Comparison of ENCODE assay signal across 8 cellular contexts in genomic region chr11:86743223-86744118, GRCh38. TPM values are rescaled to one million over a fixed set of nuclear protein-coding genes. Genes with fewer than 3 reads are reported as not detected.
DNase-seq lines count a peak whose midpoint lies in the region; TF ChIP-seq lines count a peak whose summit lies in the region.

No MANE protein-coding gene starts in this region.

- peak overlapping the region; percentile 62 for H3K27ac Mint-ChIP-seq in activated T-helper 2 cell treated with anti-CD3 and anti-CD28 coated beads, Interferon-gamma antibody, Interleukin-2, Interleukin-4, amounts not matched to agents 10 μg/mL and 5 μg/mL and 100 μg/mL, durations not matched to agents 14 hours and 24 hours and 36 hours

- peaks cover 0 to 46% of the 10 kb centered on the region in 2 donors for H3K4me1 ChIP-seq in right atrium auricular region
- no peaks in the 10 kb centered on the region for H3K4me1 ChIP-seq in Karpas-422 (ENCODE audit: low read length)

- H3K4me3 Mint-ChIP-seq in activated T-helper 2 cell treated with anti-CD3 and anti-CD28 coated beads, Interferon-gamma antibody, Interleukin-2, Interleukin-4, amounts not matched to agents 10 μg/mL and 5 μg/mL and 100 μg/mL, durations not matched to agents 14 hours and 24 hours and 36 hours (ENCODE audit: low read depth) = no peak overlapping the region

- no peaks in the 10 kb centered on the region for H3K36me3 Mint-ChIP-seq in activated T-helper 2 cell treated with anti-CD3 and anti-CD28 coated beads, Interferon-gamma antibody, Interleukin-2, Interleukin-4, amounts not matched to agents 10 μg/mL and 5 μg/mL and 100 μg/mL, durations not matched to agents 14 hours and 24 hours and 36 hours (ENCODE audit: low read depth)

- peaks cover 4% of the 10 kb centered on the region for H3K27me3 Mint-ChIP-seq in activated T-helper 2 cell treated with anti-CD3 and anti-CD28 coated beads, Interferon-gamma antibody, Interleukin-2, Interleukin-4, amounts not matched to agents 10 μg/mL and 5 μg/mL and 100 μg/mL, durations not matched to agents 14 hours and 24 hours and 36 hours (ENCODE audit: low read depth)

- no peaks in the 10 kb centered on the region for H3K27me3 ChIP-seq in right atrium auricular region
- H3K27me3 ChIP-seq in Karpas-422 (ENCODE audit: low read length) = 0 out of 2 replicates have a peak, but pooled peaks cover 3% of the 10 kb centered on the region

- no peak overlapping the region for H3K9ac ChIP-seq in Karpas-422 (ENCODE audit: low read length)

- peak; percentile 48 for DNase-seq in ELF-1 (ENCODE audit: low read depth, low spot score)
- peak; percentile 99 for DNase-seq in HT1080 (ENCODE audit: low read depth)
- DNase-seq in activated T-helper 2 cell treated with anti-CD3 and anti-CD28 coated beads, Interferon-gamma antibody, Interleukin-2, Interleukin-4, amounts not matched to agents 10 μg/mL and 5 μg/mL and 100 μg/mL, durations not matched to agents 14 hours and 24 hours and 36 hours (ENCODE audit: low spot score) = peak; percentile 11
- peak; percentile 88 for DNase-seq in right atrium auricular region (ENCODE audit: low spot score)
- peak; percentile 43 for DNase-seq in stimulated activated CD4-positive, alpha-beta T cell treated with anti-CD3 and anti-CD28 coated beads, Interleukin-4, amount 100 ng/mL, for 1 hour
- no peak for DNase-seq in iPS-NIHi11 (ENCODE audit: low spot score)
- no peak for DNase-seq in medulla oblongata (ENCODE audit: extremely low spot score)
- no peak for DNase-seq in Karpas-422

- no peaks in the 10 kb centered on the region for H3K36me3 ChIP-seq in right atrium auricular region
- H3K36me3 ChIP-seq in Karpas-422 (ENCODE audit: insufficient read depth, low read length) = no peaks in the 10 kb centered on the region

- peaks cover 27% of the 10 kb centered on the region for H3K4me1 Mint-ChIP-seq in activated T-helper 2 cell treated with anti-CD3 and anti-CD28 coated beads, Interferon-gamma antibody, Interleukin-2, Interleukin-4, amounts not matched to agents 10 μg/mL and 5 μg/mL and 100 μg/mL, durations not matched to agents 14 hours and 24 hours and 36 hours (ENCODE audit: low read depth)

- H3K4me2 ChIP-seq in Karpas-422 (ENCODE audit: low read depth, low read length, poor library complexity, severe bottlenecking) = no peak overlapping the region

- no peak for TF ChIP-seq CTCF in right atrium auricular region (IDR thresholded peaks at IDR 0.05)

- H3K9me3 Mint-ChIP-seq in activated T-helper 2 cell treated with anti-CD3 and anti-CD28 coated beads, Interferon-gamma antibody, Interleukin-2, Interleukin-4, amounts not matched to agents 10 μg/mL and 5 μg/mL and 100 μg/mL, durations not matched to agents 14 hours and 24 hours and 36 hours = no peaks in the 10 kb centered on the region

- no peaks in the 10 kb centered on the region for H3K79me2 ChIP-seq in Karpas-422 (ENCODE audit: low read length)

- no peaks in the 10 kb centered on the region for H4K20me1 ChIP-seq in Karpas-422 (ENCODE audit: insufficient read depth, low read depth, low read length)

- H3K4me3 ChIP-seq in right atrium auricular region = no peak overlapping the region
- H3K4me3 ChIP-seq in Karpas-422 (ENCODE audit: low read length) = no peak overlapping the region

- H2AFZ ChIP-seq in Karpas-422 (ENCODE audit: low read length) = no peak overlapping the region

- intact Hi-C loops in activated T-helper 2 cell treated with anti-CD3 and anti-CD28 coated beads, Interferon-gamma antibody, Interleukin-2, Interleukin-4, amounts not matched to agents 10 μg/mL and 5 μg/mL and 100 μg/mL, durations not matched to agents 14 hours and 24 hours and 36 hours (cut with micrococcal nuclease) = loop anchor here (1.0 to 5.0 kb wide), 5 partner anchors 56 to 286 kb away; no protein-coding TSS in a partner anchor

- no peaks in the 10 kb centered on the region for H3K9me2 ChIP-seq in Karpas-422 (replicated peaks; ENCODE audit: insufficient read depth, low read length)

- H3K27ac ChIP-seq in right atrium auricular region (peak overlapping the region; percentile 8 to 79), Karpas-422 (ENCODE audit: low read length) (no peak overlapping the region)

- H3K9me3 ChIP-seq in right atrium auricular region (no peaks in the 10 kb centered on the region), Karpas-422 (ENCODE audit: low read length) (no peaks in the 10 kb centered on the region)

RNA-seq across cellular contexts. Expression of gene PRSS23, which starts 56.9 kb away (rescaled TPM):
- 537 and 633 TPM in 2 replicates for total RNA-seq in HT1080 (2014; rRNA removed; shearing (Covaris generic))
- polyA plus RNA-seq in HT1080 (2015; cell fraction: cytosol; rRNA removed) = 229 and 233 TPM in 2 replicates
- polyA plus RNA-seq in HT1080 (2015; cell fraction: nucleus; rRNA removed) = 137 and 143 TPM in 2 replicates
- total RNA-seq in activated T-helper 2 cell treated with anti-CD3 and anti-CD28 coated beads, Interferon-gamma antibody, Interleukin-2, Interleukin-4, amounts not matched to agents 10 μg/mL and 5 μg/mL and 100 μg/mL, durations not matched to agents 14 hours and 24 hours and 36 hours = 4.5 and 5.4 TPM in 2 replicates
- total RNA-seq in right atrium auricular region = 10 to 100 TPM; 22.1 to 41.4 TPM
- total RNA-seq in Karpas-422 (2014; rRNA removed; shearing (Covaris generic); ENCODE audit: low replicate concordance) = not detected in 2 replicates

Comparison
In these comparisons a context has a peak if more than half of its experiments do, and no peak if none do; other contexts are left out.
1. DNase-seq: peak in ELF-1 (single experiment), HT1080 (single experiment), activated T-helper 2 cell treated with anti-CD3 and anti-CD28 coated beads, Interferon-gamma antibody, Interleukin-2, Interleukin-4, amounts not matched to agents 10 μg/mL and 5 μg/mL and 100 μg/mL, durations not matched to agents 14 hours and 24 hours and 36 hours (single experiment), right atrium auricular region (single experiment) and stimulated activated CD4-positive, alpha-beta T cell treated with anti-CD3 and anti-CD28 coated beads, Interleukin-4, amount 100 ng/mL, for 1 hour (single experiment); none in iPS-NIHi11 (single experiment), medulla oblongata (single experiment) and Karpas-422 (single experiment).
2. RNA of gene PRSS23, which starts 56.9 kb away (total RNA-seq): 537 to 633 TPM in HT1080; 22.1 to 41.4 TPM in right atrium auricular region, 4.5 to 5.4 TPM in activated T-helper 2 cell treated with anti-CD3 and anti-CD28 coated beads, Interferon-gamma antibody, Interleukin-2, Interleukin-4, amounts not matched to agents 10 μg/mL and 5 μg/mL and 100 μg/mL, durations not matched to agents 14 hours and 24 hours and 36 hours and not detected in Karpas-422; every median in the first group is over 10 times any median in the second.